Comparison of ENCODE assay signal across 1 cellular context in the genomic region with DNA sequence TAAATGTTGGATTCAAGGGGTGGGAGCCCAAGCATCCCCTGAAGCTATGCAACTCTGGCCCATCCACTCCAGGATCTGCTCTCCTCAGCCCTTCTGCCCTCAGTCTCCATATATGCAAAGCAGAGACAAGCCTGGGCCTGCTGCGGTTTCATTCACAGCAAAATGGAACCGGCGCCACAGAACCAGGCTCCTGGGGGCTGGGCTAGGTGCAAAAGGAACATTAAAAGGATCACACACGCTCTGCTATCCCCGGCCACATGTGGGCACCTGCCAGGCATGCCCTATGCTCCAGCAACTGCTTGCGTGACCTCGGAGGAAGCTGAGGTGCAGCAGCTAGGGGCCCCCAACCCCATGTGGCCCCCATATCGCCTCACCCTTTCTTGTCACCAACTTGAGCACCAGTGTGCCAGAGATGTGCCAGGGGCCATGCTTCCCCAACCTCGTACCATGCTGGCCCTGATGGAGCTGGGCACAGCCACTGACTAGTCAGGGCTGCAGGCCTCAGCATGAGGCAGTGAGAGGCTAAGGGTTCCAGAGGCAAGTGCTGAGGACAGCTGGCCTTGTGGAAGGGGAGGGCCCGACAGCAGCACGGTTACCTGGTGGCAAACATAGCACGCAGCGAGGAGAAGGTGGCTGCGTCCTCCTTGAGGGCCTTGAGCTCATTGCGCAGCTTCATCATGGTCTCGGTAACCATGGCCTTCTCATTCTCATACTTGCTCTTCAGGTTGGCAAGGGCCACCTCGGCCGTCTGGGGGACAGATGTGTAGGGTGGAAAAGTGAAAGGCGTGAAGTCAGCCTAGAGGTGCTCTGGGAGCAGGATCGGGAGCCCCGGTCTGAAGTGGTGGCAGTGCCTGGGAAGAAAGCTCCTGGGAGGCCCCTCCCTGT.
TF ChIP-seq lines count a peak whose summit lies in the region.

No MANE protein-coding gene starts in this region.

TF ChIP-seq in HepG2, 621 proteins besides CTCF, POLR2A, EP300 and RAD21:
- no peak for TF ChIP-seq PLRG1 (conservative IDR thresholded peaks at IDR 0.05)
- TF ChIP-seq, protein P1, sequence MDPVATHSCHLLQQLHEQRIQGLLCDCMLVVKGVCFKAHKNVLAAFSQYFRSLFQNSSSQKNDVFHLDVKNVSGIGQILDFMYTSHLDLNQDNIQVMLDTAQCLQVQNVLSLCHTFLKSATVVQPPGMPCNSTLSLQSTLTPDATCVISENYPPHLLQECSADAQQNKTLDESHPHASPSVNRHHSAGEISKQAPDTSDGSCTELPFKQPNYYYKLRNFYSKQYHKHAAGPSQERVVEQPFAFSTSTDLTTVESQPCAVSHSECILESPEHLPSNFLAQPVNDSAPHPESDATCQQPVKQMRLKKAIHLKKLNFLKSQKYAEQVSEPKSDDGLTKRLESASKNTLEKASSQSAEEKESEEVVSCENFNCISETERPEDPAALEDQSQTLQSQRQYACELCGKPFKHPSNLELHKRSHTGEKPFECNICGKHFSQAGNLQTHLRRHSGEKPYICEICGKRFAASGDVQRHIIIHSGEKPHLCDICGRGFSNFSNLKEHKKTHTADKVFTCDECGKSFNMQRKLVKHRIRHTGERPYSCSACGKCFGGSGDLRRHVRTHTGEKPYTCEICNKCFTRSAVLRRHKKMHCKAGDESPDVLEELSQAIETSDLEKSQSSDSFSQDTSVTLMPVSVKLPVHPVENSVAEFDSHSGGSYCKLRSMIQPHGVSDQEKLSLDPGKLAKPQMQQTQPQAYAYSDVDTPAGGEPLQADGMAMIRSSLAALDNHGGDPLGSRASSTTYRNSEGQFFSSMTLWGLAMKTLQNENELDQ (CRISPR knock-in tag; IDR thresholded peaks at IDR 0.05; ENCODE audit: borderline replicate concordance), result no peak
- no peak for TF ChIP-seq KDM2A (CRISPR knock-in tag; IDR thresholded peaks at IDR 0.05; ENCODE audit: borderline replicate concordance, low read depth)
- no peak for TF ChIP-seq ZFYVE20 (CRISPR knock-in tag; IDR thresholded peaks at IDR 0.05; ENCODE audit: borderline replicate concordance, low read depth)
- no peak for TF ChIP-seq KDM6A (CRISPR knock-in tag; IDR thresholded peaks at IDR 0.05; ENCODE audit: low read depth)
- no peak for TF ChIP-seq JDP2 (CRISPR knock-in tag; IDR thresholded peaks at IDR 0.05; ENCODE audit: borderline replicate concordance)
- TF ChIP-seq SP5 (CRISPR knock-in tag; IDR thresholded peaks at IDR 0.05; ENCODE audit: borderline replicate concordance, low read depth), result no peak
- TF ChIP-seq ZNF709 (CRISPR knock-in tag; IDR thresholded peaks at IDR 0.05), result no peak
- TF ChIP-seq KDM4B (CRISPR knock-in tag; IDR thresholded peaks at IDR 0.05), result no peak
